ENCODE assay signal across 15 cellular contexts in genomic region chr7:121479466-121479865, GRCh38.
DNase-seq lines count a peak whose midpoint lies in the region; ATAC-seq and TF ChIP-seq lines count a peak whose summit lies in the region.
"Had no signal": no experiment of that assay in that cellular context is flagged by ENCODE, and none has a peak within 500 bp of the region (broad histone marks: within the 10 kb centered on the region; RNA-seq: fewer than 3 reads in every experiment).

No MANE protein-coding gene starts in this region.

- intact Hi-C loops in activated T-helper 1 cell treated with anti-CD3 and anti-CD28 coated beads, Interleukin-12 subunit alpha, Interleukin-12 subunit beta, Interleukin-2, Interleukin-4 antibody, amounts not matched to agents 30 ng/mL and 10 ng/mL and 1 ng/mL, durations not matched to agents 14 hours and 24 hours and 36 hours (cut with micrococcal nuclease), result no loop called here

- TF ChIP-seq CTCF in GM23338 (conservative IDR thresholded peaks at IDR 0.05; ENCODE audit: low read depth in 2 of 2), result no peak
- no peak for TF ChIP-seq CTCF in neural progenitor cell (IDR thresholded peaks at IDR 0.05)

- no peak overlapping the region for H3K9ac ChIP-seq in SK-N-MC (ENCODE audit: insufficient read length)
- no peak overlapping the region for H3K9ac ChIP-seq in neural progenitor cell

- no peaks in the 10 kb centered on the region for H3K27me3 ChIP-seq in GM23338 (ENCODE audit: insufficient read depth)
- H3K27me3 ChIP-seq in neural progenitor cell, result no peaks in the 10 kb centered on the region

- H3K4me2 ChIP-seq in GM23338 (peak overlapping the region; percentile 48; the same call in 1 of the 2 replicates), neural progenitor cell (peak overlapping the region; percentile 72)

- H3K4me1 Mint-ChIP-seq in GM23338 (peaks cover 16% of the 10 kb centered on the region), neural progenitor cell (peaks cover 28% of the 10 kb centered on the region)
- peaks cover 6% of the 10 kb centered on the region for H3K4me1 Mint-ChIP-seq in activated T-helper 1 cell treated with anti-CD3 and anti-CD28 coated beads, Interleukin-12 subunit alpha, Interleukin-12 subunit beta, Interleukin-2, Interleukin-4 antibody, amounts not matched to agents 30 ng/mL and 10 ng/mL and 1 ng/mL, durations not matched to agents 14 hours and 24 hours and 36 hours (ENCODE audit: low read depth)

- H3K79me2 ChIP-seq in GM23338 (replicated peaks; ENCODE audit: insufficient read depth) (no peaks in the 10 kb centered on the region), neural progenitor cell (ENCODE audit: low read depth) (peaks cover 11% of the 10 kb centered on the region)

- ATAC-seq in GM23338 (no peak), HG03571 (IDR thresholded peaks at IDR 0.05; ENCODE audit: unreplicated experiment) (no peak), GM18873 (IDR thresholded peaks at IDR 0.05; ENCODE audit: low FRiP score, unreplicated experiment) (no peak)

- H3K4me3 Mint-ChIP-seq in GM23338 (no peak overlapping the region), neural progenitor cell (no peak overlapping the region)
- no peak overlapping the region for H3K4me3 Mint-ChIP-seq in activated T-helper 1 cell treated with anti-CD3 and anti-CD28 coated beads, Interleukin-12 subunit alpha, Interleukin-12 subunit beta, Interleukin-2, Interleukin-4 antibody, amounts not matched to agents 30 ng/mL and 10 ng/mL and 1 ng/mL, durations not matched to agents 14 hours and 24 hours and 36 hours
- H3K4me3 Mint-ChIP-seq: B cell; CD4-positive, alpha-beta T cell had no signal

- H3K27ac ChIP-seq in GM23338 (ENCODE audit: low read depth) (peak overlapping the region; percentile 64), SK-N-MC (no peak overlapping the region), neural progenitor cell (peak overlapping the region; percentile 86)

- no peaks in the 10 kb centered on the region; the same call in 2 of the 3 replicates for H3K36me3 Mint-ChIP-seq in GM23338 (ENCODE audit: low read depth)
- no peaks in the 10 kb centered on the region for H3K36me3 Mint-ChIP-seq in neural progenitor cell
- peaks cover 1% of the 10 kb centered on the region for H3K36me3 Mint-ChIP-seq in activated T-helper 1 cell treated with anti-CD3 and anti-CD28 coated beads, Interleukin-12 subunit alpha, Interleukin-12 subunit beta, Interleukin-2, Interleukin-4 antibody, amounts not matched to agents 30 ng/mL and 10 ng/mL and 1 ng/mL, durations not matched to agents 14 hours and 24 hours and 36 hours (ENCODE audit: low read depth)

- DNase-seq in GM23338 (ENCODE audit: low spot score) (no peak), SK-N-MC (ENCODE audit: low read depth, low spot score) (peak; percentile 5), fibroblast of gingiva (ENCODE audit: low read depth) (peak; percentile 6), neural progenitor cell (ENCODE audit: low spot score) (no peak), hippocampal formation (lab: John Stamatoyannopoulos, UW) (no peak)
- DNase-seq in activated T-helper 1 cell treated with anti-CD3 and anti-CD28 coated beads, Interleukin-12 subunit alpha, Interleukin-12 subunit beta, Interleukin-2, Interleukin-4 antibody, amounts not matched to agents 30 ng/mL and 10 ng/mL and 1 ng/mL, durations not matched to agents 14 hours and 24 hours and 36 hours (ENCODE audit: low spot score), result no peak
- DNase-seq: ACHN; C1 segment of cervical spinal cord; Calu3; CD4-positive, alpha-beta T cell; DMS 273 treated with DMSO at 0.1 percent for 48 hours; H9 had no signal

- H4K20me1 ChIP-seq in GM23338 (replicated peaks; ENCODE audit: insufficient read depth), result no peaks in the 10 kb centered on the region
- peaks cover 9% of the 10 kb centered on the region for H4K20me1 ChIP-seq in neural progenitor cell (ENCODE audit: low read depth)

- H3K9me3 ChIP-seq in SK-N-MC (ENCODE audit: low read depth, low read length) (no peaks in the 10 kb centered on the region), neural progenitor cell (ENCODE audit: low read depth) (peaks cover 4% of the 10 kb centered on the region)

- H3K4me3 ChIP-seq in GM23338, result no peak overlapping the region
- H3K4me3 ChIP-seq in SK-N-MC, result no peak overlapping the region
- peak overlapping the region; percentile 30 for H3K4me3 ChIP-seq in neural progenitor cell

- H3K27me3 Mint-ChIP-seq in GM23338 (ENCODE audit: insufficient read depth, low read depth, poor library complexity), result peaks cover 2% of the 10 kb centered on the region
- H3K27me3 Mint-ChIP-seq in neural progenitor cell (ENCODE audit: insufficient read depth, low read depth), result no peaks in the 10 kb centered on the region
- no peaks in the 10 kb centered on the region for H3K27me3 Mint-ChIP-seq in activated T-helper 1 cell treated with anti-CD3 and anti-CD28 coated beads, Interleukin-12 subunit alpha, Interleukin-12 subunit beta, Interleukin-2, Interleukin-4 antibody, amounts not matched to agents 30 ng/mL and 10 ng/mL and 1 ng/mL, durations not matched to agents 14 hours and 24 hours and 36 hours (ENCODE audit: insufficient read depth)
- H3K27me3 Mint-ChIP-seq: CD4-positive, alpha-beta T cell had no signal

- no peaks in the 10 kb centered on the region for H3K9me2 ChIP-seq in GM23338 (ENCODE audit: insufficient read depth)

- H3K9me3 Mint-ChIP-seq in GM23338, result no peaks in the 10 kb centered on the region; the same call in 2 of the 3 replicates
- H3K9me3 Mint-ChIP-seq in neural progenitor cell, result no peaks in the 10 kb centered on the region
- no peaks in the 10 kb centered on the region for H3K9me3 Mint-ChIP-seq in activated T-helper 1 cell treated with anti-CD3 and anti-CD28 coated beads, Interleukin-12 subunit alpha, Interleukin-12 subunit beta, Interleukin-2, Interleukin-4 antibody, amounts not matched to agents 30 ng/mL and 10 ng/mL and 1 ng/mL, durations not matched to agents 14 hours and 24 hours and 36 hours
- H3K9me3 Mint-ChIP-seq: CD4-positive, alpha-beta T cell had no signal

- H3K27ac Mint-ChIP-seq in GM23338, result no peak overlapping the region
- H3K27ac Mint-ChIP-seq in neural progenitor cell, result no peak overlapping the region
- H3K27ac Mint-ChIP-seq in activated T-helper 1 cell treated with anti-CD3 and anti-CD28 coated beads, Interleukin-12 subunit alpha, Interleukin-12 subunit beta, Interleukin-2, Interleukin-4 antibody, amounts not matched to agents 30 ng/mL and 10 ng/mL and 1 ng/mL, durations not matched to agents 14 hours and 24 hours and 36 hours, result no peak overlapping the region
- H3K27ac Mint-ChIP-seq: B cell; CD4-positive, alpha-beta T cell had no signal

- no peak overlapping the region for H2AFZ ChIP-seq in GM23338
- H2AFZ ChIP-seq in neural progenitor cell (replicated peaks), result no peak overlapping the region

- H3K4me1 ChIP-seq in GM23338 (ENCODE audit: insufficient read depth), result peaks cover 19% of the 10 kb centered on the region
- peaks cover 50% of the 10 kb centered on the region for H3K4me1 ChIP-seq in neural progenitor cell

- H3K36me3 ChIP-seq in GM23338 (ENCODE audit: insufficient read depth) (no peaks in the 10 kb centered on the region), SK-N-MC (ENCODE audit: insufficient read depth, low read length) (no peaks in the 10 kb centered on the region), neural progenitor cell (no peaks in the 10 kb centered on the region)

- H3F3A ChIP-seq in GM23338 (replicated peaks; ENCODE audit: low read depth), result no peaks in the 10 kb centered on the region
- H3F3A ChIP-seq in neural progenitor cell (ENCODE audit: low read depth), result peaks cover 23% of the 10 kb centered on the region

TF ChIP-seq in GM23338, 12 proteins besides CTCF, POLR2A, EP300 and RAD21:
- TF ChIP-seq CREB1 (CRISPR knock-in tag; IDR thresholded peaks at IDR 0.05; ENCODE audit: low read depth) (no peak), JUNB (IDR thresholded peaks at IDR 0.05; ENCODE audit: unreplicated experiment) (no peak), NANOG (IDR thresholded peaks at IDR 0.05; ENCODE audit: borderline replicate concordance) (no peak), EZH2phosphoT487 (IDR thresholded peaks at IDR 0.05; ENCODE audit: unreplicated experiment) (no peak), REST (IDR thresholded peaks at IDR 0.05; ENCODE audit: unreplicated experiment) (no peak)
TF ChIP-seq in GM23338: peak in this region for 0.

Comparison
In these comparisons a context has a peak if more than half of its experiments do, and no peak if none do; other contexts are left out.
1. DNase-seq: peak in SK-N-MC (single experiment) and fibroblast of gingiva (single experiment); none in GM23338 (single experiment), neural progenitor cell (single experiment), hippocampal formation (0 of 2) and activated T-helper 1 cell treated with anti-CD3 and anti-CD28 coated beads, Interleukin-12 subunit alpha, Interleukin-12 subunit beta, Interleukin-2, Interleukin-4 antibody, amounts not matched to agents 30 ng/mL and 10 ng/mL and 1 ng/mL, durations not matched to agents 14 hours and 24 hours and 36 hours (single experiment).